ENCODE assay signal across 19 cellular contexts in the genomic region with DNA sequence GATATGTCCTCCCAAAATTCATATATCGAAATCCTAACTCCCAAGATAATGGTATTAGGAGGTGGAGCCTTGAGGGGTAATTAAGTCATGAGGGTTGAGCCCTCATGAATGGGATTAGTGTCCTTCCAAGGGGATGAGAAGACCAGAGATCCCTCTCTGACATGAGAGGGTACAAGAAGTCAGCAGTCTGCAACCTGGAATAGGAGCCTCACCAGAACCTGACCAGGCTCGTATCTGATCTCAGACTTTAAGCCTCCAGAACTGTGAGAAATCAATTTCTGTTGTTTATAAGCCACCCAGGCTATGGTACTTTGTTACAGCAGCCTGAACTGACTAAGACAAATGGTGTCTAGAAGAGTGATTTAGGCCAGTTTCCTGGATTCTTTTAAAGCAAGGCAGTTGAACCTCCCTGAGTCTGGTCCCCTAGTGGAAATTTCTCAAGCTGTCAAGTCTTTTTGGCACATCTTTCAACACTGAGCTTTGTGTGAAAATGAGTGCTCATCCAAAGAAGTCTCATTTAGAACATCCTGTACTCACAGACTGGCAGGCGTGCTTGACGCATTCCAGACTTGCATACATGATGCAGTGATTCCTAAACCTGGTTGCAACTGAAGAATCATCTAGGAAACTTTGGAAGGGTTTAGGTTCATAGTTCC.
A peak's percentile ranks its signal among the peaks of the same experiment; 100 is the strongest.
DNase-seq lines count a peak whose midpoint lies in the region; ATAC-seq, FAIRE-seq and TF ChIP-seq lines count a peak whose summit lies in the region.
"Had no signal": no experiment of that assay in that cellular context is flagged by ENCODE, and none has a peak within 500 bp of the region (broad histone marks: within the 10 kb centered on the region; RNA-seq: fewer than 3 reads in every experiment).

No MANE protein-coding gene starts in this region.

- H3K79me2 ChIP-seq in astrocyte (ENCODE audit: insufficient read depth, low read length): no peaks in the 10 kb centered on the region

- H3K4me2 ChIP-seq in astrocyte (ENCODE audit: low read length): no peak overlapping the region

- TF ChIP-seq POLR2A in suprapubic skin (IDR thresholded peaks at IDR 0.05): no peak

- no peak overlapping the region for H3K4me3 Mint-ChIP-seq in astrocyte (ENCODE audit: unreplicated experiment)
- H3K4me3 Mint-ChIP-seq: nephron had no signal

- no peaks in the 10 kb centered on the region for H3K9me3 ChIP-seq in astrocyte (ENCODE audit: insufficient read depth, low read depth, low read length)
- H3K9me3 ChIP-seq in suprapubic skin: no peaks in the 10 kb centered on the region
- H3K9me3 ChIP-seq: ascending aorta, thoracic aorta had no signal

- peaks cover 14% of the 10 kb centered on the region for H3K4me1 Mint-ChIP-seq in astrocyte (ENCODE audit: low read depth, unreplicated experiment)

- no peak overlapping the region for H3K9ac ChIP-seq in astrocyte (ENCODE audit: low read length)

- TF ChIP-seq CTCF in astrocyte (IDR thresholded peaks at IDR 0.05; ENCODE audit: insufficient read depth, low read depth, low read length) (no peak), suprapubic skin (IDR thresholded peaks at IDR 0.05) (peak in 1 of 2 donors; percentile 9), foreskin keratinocyte (conservative IDR thresholded peaks at IDR 0.05) (no peak)

- no peaks in the 10 kb centered on the region for H3K36me3 Mint-ChIP-seq in astrocyte (ENCODE audit: low read depth, unreplicated experiment)

- intact Hi-C loops in left cardiac atrium (cut with DNase I): loop anchor here in 1 of 2 donors (10.0 kb wide), 1 partner anchor 90 kb away; no protein-coding TSS in a partner anchor

- H3K27ac ChIP-seq in astrocyte (ENCODE audit: low read depth, low read length) (no peak overlapping the region), suprapubic skin (no peak overlapping the region), foreskin keratinocyte (no peak overlapping the region)
- H3K27ac ChIP-seq: SJSA1 had no signal

- H3K36me3 ChIP-seq in astrocyte (ENCODE audit: insufficient read depth, low read length): no peaks in the 10 kb centered on the region
- H3K36me3 ChIP-seq in suprapubic skin: no peaks in the 10 kb centered on the region
- H3K36me3 ChIP-seq: ascending aorta, SJSA1, thoracic aorta had no signal

- ATAC-seq in left cardiac atrium (peak; percentile 92 to 95), GM19455 (IDR thresholded peaks at IDR 0.05; ENCODE audit: unreplicated experiment) (no peak), foreskin keratinocyte (no peak), GM19395 (IDR thresholded peaks at IDR 0.05; ENCODE audit: unreplicated experiment) (no peak), GM21367 (IDR thresholded peaks at IDR 0.05; ENCODE audit: unreplicated experiment) (no peak)

- H3K4me1 ChIP-seq in astrocyte (ENCODE audit: insufficient read depth, low read length) (no peaks in the 10 kb centered on the region), suprapubic skin (no peaks in the 10 kb centered on the region), foreskin keratinocyte (no peaks in the 10 kb centered on the region)
- H3K4me1 ChIP-seq: ascending aorta, SJSA1 had no signal

- WGBS in suprapubic skin: 65% methylated on average over 4 of the region's 4 CpGs

- H3K4me3 ChIP-seq in astrocyte (ENCODE audit: insufficient read depth, low read depth, low read length): no peak overlapping the region
- no peak overlapping the region for H3K4me3 ChIP-seq in suprapubic skin
- H3K4me3 ChIP-seq: ascending aorta, coronary artery, SJSA1, thoracic aorta had no signal

- H3K27me3 Mint-ChIP-seq in astrocyte (ENCODE audit: low read depth, unreplicated experiment): no peaks in the 10 kb centered on the region

- no peaks in the 10 kb centered on the region for H4K20me1 ChIP-seq in astrocyte (ENCODE audit: insufficient read depth, low read length)

- peak; percentile 94 for TF ChIP-seq EP300 in suprapubic skin (IDR thresholded peaks at IDR 0.05)

- peaks cover 3% of the 10 kb centered on the region for H3K9me3 Mint-ChIP-seq in astrocyte (ENCODE audit: unreplicated experiment)

- H3K27me3 ChIP-seq in astrocyte (ENCODE audit: insufficient read depth, low read length) (no peaks in the 10 kb centered on the region), suprapubic skin (no peaks in the 10 kb centered on the region), foreskin keratinocyte (no peaks in the 10 kb centered on the region)
- H3K27me3 ChIP-seq: ascending aorta, SJSA1 had no signal

- DNase-seq in astrocyte (ENCODE audit: low read depth): peak; percentile 33
- DNase-seq in left cardiac atrium: peak; percentile 68
- DNase-seq in mucosa of gallbladder (ENCODE audit: low spot score): peak; percentile 11
- no peak for DNase-seq in suprapubic skin (ENCODE audit: low spot score in 2 of 2)
- DNase-seq in foreskin keratinocyte: no peak
- DNase-seq: activated gamma-delta T cell treated with Interleukin-2 at 50 U/mL for 16 hours, kidney glomerular epithelial cell, NCI-H187, NCI-H524, retina, T-helper 9 cell had no signal

- FAIRE-seq in astrocyte (lab: Jason Lieb, UNC): no peak

- H2AFZ ChIP-seq in astrocyte (ENCODE audit: low read depth, low read length): no peak overlapping the region

- no peak overlapping the region for H3K27ac Mint-ChIP-seq in astrocyte (ENCODE audit: unreplicated experiment)

Comparison
In these comparisons a context has a peak if more than half of its experiments do, and no peak if none do; other contexts are left out.
1. DNase-seq: peak in astrocyte (single experiment), left cardiac atrium (single experiment) and mucosa of gallbladder (single experiment); none in suprapubic skin (0 of 2) and foreskin keratinocyte (0 of 2).
2. ATAC-seq: peak in left cardiac atrium (2 of 2); none in GM19455 (single experiment), foreskin keratinocyte (single experiment), GM19395 (single experiment) and GM21367 (single experiment).